ENCODE assay signal across 14 cellular contexts in genomic region chr5:108249095-108249784, GRCh38.
A peak's percentile ranks its signal among the peaks of the same experiment; 100 is the strongest.
DNase-seq lines count a peak whose midpoint lies in the region; ATAC-seq and TF ChIP-seq lines count a peak whose summit lies in the region.
"Had no signal": no experiment of that assay in that cellular context is flagged by ENCODE, and none has a peak within 500 bp of the region (broad histone marks: within the 10 kb centered on the region; RNA-seq: fewer than 3 reads in every experiment).

No MANE protein-coding gene starts in this region.

- no peak overlapping the region for H4K91ac ChIP-seq in trophoblast cell (ENCODE audit: low read depth, low read length)

- 49% methylated on average over 7 of the region's 7 CpGs for WGBS in right cardiac atrium
- WGBS in trophoblast cell (ENCODE audit: extremely low coverage, insufficient coverage, insufficient read length): no CpG with 5 or more reads among the region's 7 CpGs

- H2AK5ac ChIP-seq in trophoblast cell (ENCODE audit: low read length): no peak overlapping the region

- intact Hi-C loops in left cardiac atrium (cut with DNase I) (no loop called here), right cardiac atrium (cut with DNase I) (no loop called here)
- intact Hi-C loops in CD8-positive, alpha-beta T cell (cut with DNase I, micrococcal nuclease): no loop called here

- POLR2A ChIA-PET in CD8-positive, alpha-beta T cell (lab: Charles Lee): no interaction called here

- no peaks in the 10 kb centered on the region for H3K4me1 Mint-ChIP-seq in CD8-positive, alpha-beta T cell (ENCODE audit: low read depth)

- no peak overlapping the region for H4K12ac ChIP-seq in trophoblast cell (ENCODE audit: low read depth, low read length)

- H3K9ac ChIP-seq in trophoblast cell (ENCODE audit: low read length): no peak overlapping the region
- H3K9ac ChIP-seq: GM23248 had no signal

- H3K4me3 ChIP-seq in cardiac muscle cell (no peak overlapping the region), right cardiac atrium (ENCODE audit: low read length) (peak overlapping the region; percentile 3), trophoblast cell (ENCODE audit: low read depth, low read length) (no peak overlapping the region)
- no peak overlapping the region for H3K4me3 ChIP-seq in CD8-positive, alpha-beta T cell (ENCODE audit: low read depth, low read length)
- H3K4me3 ChIP-seq: GM23248 had no signal

- no peak overlapping the region for H4K8ac ChIP-seq in trophoblast cell (ENCODE audit: low read depth, low read length)

- no peak for TF ChIP-seq CTCF in cardiac muscle cell (IDR thresholded peaks at IDR 0.05; ENCODE audit: low read depth, low read length)
- no peak for TF ChIP-seq CTCF in CD8-positive, alpha-beta T cell (IDR thresholded peaks at IDR 0.05)

- no peak overlapping the region for H3K4ac ChIP-seq in trophoblast cell (ENCODE audit: low read depth, low read length)

- no peak overlapping the region for H2AFZ ChIP-seq in trophoblast cell (ENCODE audit: insufficient read depth, low read length, poor library complexity)
- H2AFZ ChIP-seq: GM23248 had no signal

- H3K27me3 Mint-ChIP-seq in CD8-positive, alpha-beta T cell (ENCODE audit: low read depth): no peaks in the 10 kb centered on the region
- H3K27me3 Mint-ChIP-seq: CD4-positive, CD25-positive, alpha-beta regulatory T cell had no signal

- no peak overlapping the region for H3K4me2 ChIP-seq in trophoblast cell (ENCODE audit: low read length)

- H3K4me1 ChIP-seq in cardiac muscle cell (ENCODE audit: low read depth) (peaks cover 24% of the 10 kb centered on the region), right cardiac atrium (ENCODE audit: control insufficient read depth, insufficient read depth, low read length) (no peaks in the 10 kb centered on the region), trophoblast cell (ENCODE audit: control insufficient read depth in 1 of 2, insufficient read depth in 2 of 2, low read length in 2 of 2) (no peaks in the 10 kb centered on the region)
- H3K4me1 ChIP-seq in CD8-positive, alpha-beta T cell (ENCODE audit: insufficient read depth, low read length): no peaks in the 10 kb centered on the region
- H3K4me1 ChIP-seq: BE2C, Caco-2 had no signal

- H3K36me3 Mint-ChIP-seq in CD8-positive, alpha-beta T cell: peaks cover 11% of the 10 kb centered on the region

- H3K36me3 ChIP-seq in cardiac muscle cell (no peaks in the 10 kb centered on the region), trophoblast cell (ENCODE audit: control insufficient read depth in 1 of 2, insufficient read depth in 2 of 2, low read length in 2 of 2) (no peaks in the 10 kb centered on the region)
- no peaks in the 10 kb centered on the region for H3K36me3 ChIP-seq in CD8-positive, alpha-beta T cell (ENCODE audit: insufficient read depth, low read length)
- H3K36me3 ChIP-seq: BE2C had no signal

- H3K23ac ChIP-seq in trophoblast cell (ENCODE audit: low read length): no peak overlapping the region

- no peaks in the 10 kb centered on the region for H3K79me2 ChIP-seq in trophoblast cell (ENCODE audit: control insufficient read depth, insufficient read depth, low read length, poor library complexity)

- H3K9me3 Mint-ChIP-seq in CD8-positive, alpha-beta T cell: no peaks in the 10 kb centered on the region
- H3K9me3 Mint-ChIP-seq: CD4-positive, CD25-positive, alpha-beta regulatory T cell had no signal

- DNase-seq in cardiac muscle cell (ENCODE audit: low read depth in 1 of 2, low spot score in 1 of 2) (no peak), left cardiac atrium (no peak), right cardiac atrium (no peak), trophoblast cell (no peak), SHP77 treated with DMSO at 0.1 percent for 48 hours (lab: John Stamatoyannopoulos, UW) (no peak)
- DNase-seq in CD8-positive, alpha-beta T cell: no peak
- DNase-seq: ACHN; BE2C; C1 segment of cervical spinal cord; Caco-2; CD4-positive, CD25-positive, alpha-beta regulatory T cell; GM23248; HCEC 1CT had no signal

- no peak overlapping the region for H2BK120ac ChIP-seq in trophoblast cell (ENCODE audit: insufficient read depth, low read length, poor library complexity)

- no peak overlapping the region for H3K27ac Mint-ChIP-seq in CD8-positive, alpha-beta T cell

- CTCF ChIA-PET in CD8-positive, alpha-beta T cell (lab: Charles Lee): interaction anchor here (2.2 kb wide), 1 partner anchor 12 kb away, joined by 10 read pairs; no protein-coding TSS in a partner anchor

- no peak overlapping the region for H3K4me3 Mint-ChIP-seq in CD8-positive, alpha-beta T cell
- H3K4me3 Mint-ChIP-seq: CD4-positive, CD25-positive, alpha-beta regulatory T cell had no signal

- no peaks in the 10 kb centered on the region for H3K9me3 ChIP-seq in cardiac muscle cell (ENCODE audit: low read depth)
- H3K9me3 ChIP-seq in right cardiac atrium (ENCODE audit: control insufficient read depth, low read length): no peaks in the 10 kb centered on the region
- no peaks in the 10 kb centered on the region for H3K9me3 ChIP-seq in CD8-positive, alpha-beta T cell (ENCODE audit: low read length)
- no peaks in the 10 kb centered on the region for H3K9me3 ChIP-seq in trophoblast cell (ENCODE audit: insufficient read depth, low read depth, low read length)
- H3K9me3 ChIP-seq: BE2C, Caco-2 had no signal

- no peak overlapping the region for H2BK12ac ChIP-seq in trophoblast cell (ENCODE audit: low read length)

- H3K18ac ChIP-seq in trophoblast cell (ENCODE audit: low read length): no peak overlapping the region

- H3K79me1 ChIP-seq in trophoblast cell (ENCODE audit: low read length): no peaks in the 10 kb centered on the region

- peak; percentile 54 to 57 for ATAC-seq in left cardiac atrium
- peak in 1 of 2 donors; percentile 57 for ATAC-seq in right cardiac atrium
- ATAC-seq in CD8-positive, alpha-beta T cell: no peak

- H3K14ac ChIP-seq in trophoblast cell (ENCODE audit: low read length): no peak overlapping the region

- H3K27me3 ChIP-seq in cardiac muscle cell (no peaks in the 10 kb centered on the region), right cardiac atrium (ENCODE audit: control insufficient read depth, insufficient read depth) (no peaks in the 10 kb centered on the region), trophoblast cell (ENCODE audit: insufficient read depth, low read length) (no peaks in the 10 kb centered on the region)
- no peaks in the 10 kb centered on the region for H3K27me3 ChIP-seq in CD8-positive, alpha-beta T cell (ENCODE audit: insufficient read depth, low read length)
- H3K27me3 ChIP-seq: BE2C had no signal

- H3K27ac ChIP-seq in cardiac muscle cell (peak overlapping the region; percentile 49), right cardiac atrium (ENCODE audit: low read length) (no peak overlapping the region), trophoblast cell (ENCODE audit: low read depth, low read length) (no peak overlapping the region)
- no peak overlapping the region for H3K27ac ChIP-seq in CD8-positive, alpha-beta T cell (ENCODE audit: low read depth, low read length)
- H3K27ac ChIP-seq: GM23248, HL-60 had no signal

- no peak overlapping the region for H2BK5ac ChIP-seq in trophoblast cell (ENCODE audit: low read depth, low read length, poor library complexity)
